Comparison of ENCODE assay signal across 12 cellular contexts in genomic region chrX:109863811-109864210, GRCh38.
A peak's percentile ranks its signal among the peaks of the same experiment; 100 is the strongest.
DNase-seq lines count a peak whose midpoint lies in the region; ATAC-seq lines count a peak whose summit lies in the region.
"Had no signal": no experiment of that assay in that cellular context is flagged by ENCODE, and none has a peak within 500 bp of the region (broad histone marks: within the 10 kb centered on the region; RNA-seq: fewer than 3 reads in every experiment).

No MANE protein-coding gene starts in this region.

- H3K79me2 ChIP-seq in mesendoderm (ENCODE audit: control insufficient read depth, insufficient read depth, low read length) = no peaks in the 10 kb centered on the region

- H4K5ac ChIP-seq in mesendoderm (ENCODE audit: low read length) = no peak overlapping the region

- no peak overlapping the region for H3K4me3 ChIP-seq in mesendoderm (ENCODE audit: low read length)
- no peak overlapping the region for H3K4me3 ChIP-seq in subcutaneous abdominal adipose tissue (ENCODE audit: low read depth in 1 of 5, low read length in 5 of 5)
- no peak overlapping the region for H3K4me3 ChIP-seq in neuronal stem cell (ENCODE audit: low read length in 2 of 2)
- H3K4me3 ChIP-seq: HAP-1 had no signal

- no peak overlapping the region for H3K27ac ChIP-seq in mesendoderm (ENCODE audit: low read depth, low read length)
- H3K27ac ChIP-seq in subcutaneous abdominal adipose tissue (ENCODE audit: low read depth, low read length) = peak overlapping the region; percentile 35
- no peak overlapping the region for H3K27ac ChIP-seq in neuronal stem cell (replicated peaks; ENCODE audit: low read length)

- H3K79me1 ChIP-seq in mesendoderm (ENCODE audit: low read length) = no peaks in the 10 kb centered on the region
- H3K79me1 ChIP-seq in neuronal stem cell (ENCODE audit: low read depth, low read length) = no peaks in the 10 kb centered on the region

- H2BK15ac ChIP-seq in mesendoderm (replicated peaks; ENCODE audit: low read depth) (no peak overlapping the region), neuronal stem cell (ENCODE audit: low read length) (no peak overlapping the region)

- H2BK120ac ChIP-seq in mesendoderm (ENCODE audit: low read depth, low read length) (no peak overlapping the region), neuronal stem cell (ENCODE audit: low read depth, low read length) (no peak overlapping the region)

- no peak overlapping the region for H4K91ac ChIP-seq in neuronal stem cell (ENCODE audit: low read depth, low read length, poor library complexity)

- no peak overlapping the region for H2BK12ac ChIP-seq in neuronal stem cell (ENCODE audit: low read length)

- no peak for ATAC-seq in HG03342 (IDR thresholded peaks at IDR 0.05; ENCODE audit: unreplicated experiment)
- ATAC-seq: CD8-positive, alpha-beta T cell; HepG2 had no signal

- H3K4me1 ChIP-seq in mesendoderm (ENCODE audit: control insufficient read depth, low read depth, low read length) (no peaks in the 10 kb centered on the region), subcutaneous abdominal adipose tissue (ENCODE audit: control insufficient read depth in 5 of 5, insufficient read depth in 5 of 5, low read length in 5 of 5) (peaks cover 0 to 15% (median 13%) of the 10 kb centered on the region in 5 donors), neuronal stem cell (ENCODE audit: control insufficient read depth in 2 of 2, insufficient read depth in 1 of 2, low read depth in 1 of 2, low read length in 2 of 2) (no peaks in the 10 kb centered on the region)
- H3K4me1 ChIP-seq: HAP-1 had no signal

- no peak overlapping the region for H2AK5ac ChIP-seq in mesendoderm (ENCODE audit: low read length)
- no peak overlapping the region for H2AK5ac ChIP-seq in neuronal stem cell (ENCODE audit: low read depth, low read length)

- no peak overlapping the region for H3K23ac ChIP-seq in mesendoderm (ENCODE audit: low read length)
- no peak overlapping the region for H3K23ac ChIP-seq in neuronal stem cell (ENCODE audit: low read depth, low read length, poor library complexity)

- H3K18ac ChIP-seq in mesendoderm (ENCODE audit: low read length) (no peak overlapping the region), neuronal stem cell (ENCODE audit: low read length) (no peak overlapping the region)

- peak; percentile 66 for DNase-seq in M059J (ENCODE audit: low read depth)
- DNase-seq in fibroblast of gingiva (ENCODE audit: low read depth) = peak; percentile 33
- peak; percentile 4 for DNase-seq in mesendoderm
- DNase-seq in UCSD-AML1 (lab: John Stamatoyannopoulos, UW; ENCODE audit: unreplicated experiment) = no peak
- no peak for DNase-seq in neuronal stem cell (ENCODE audit: low spot score)
- DNase-seq: CD8-positive, alpha-beta T cell; COR-L47; DND-41 had no signal

- H2BK5ac ChIP-seq in mesendoderm (ENCODE audit: low read length) = no peak overlapping the region
- H2BK5ac ChIP-seq in neuronal stem cell (ENCODE audit: low read length) = no peak overlapping the region

- no peak overlapping the region for H2AFZ ChIP-seq in neuronal stem cell (ENCODE audit: low read length)

- H3K36me3 ChIP-seq in mesendoderm (ENCODE audit: control insufficient read depth, insufficient read depth, low read length) (no peaks in the 10 kb centered on the region), subcutaneous abdominal adipose tissue (ENCODE audit: control insufficient read depth in 5 of 5, insufficient read depth in 5 of 5, low read length in 5 of 5) (no peaks in the 10 kb centered on the region), neuronal stem cell (replicated peaks in 1 of 2; ENCODE audit: control insufficient read depth in 2 of 2, insufficient read depth in 2 of 2, low read length in 2 of 2) (no peaks in the 10 kb centered on the region)
- H3K36me3 ChIP-seq: HAP-1 had no signal

- H3K27me3 ChIP-seq in mesendoderm (ENCODE audit: insufficient read depth, low read length, poor library complexity) = no peaks in the 10 kb centered on the region
- H3K27me3 ChIP-seq in subcutaneous abdominal adipose tissue (ENCODE audit: control insufficient read depth in 5 of 5, insufficient read depth in 4 of 5, low read length in 5 of 5) = peaks cover 0 to 9% (median 3%) of the 10 kb centered on the region in 5 donors
- peaks cover 0 to 7% (median 0%) of the 10 kb centered on the region in 3 experiments for H3K27me3 ChIP-seq in neuronal stem cell (ENCODE audit: control insufficient read depth in 3 of 3, insufficient read depth in 3 of 3, low read depth in 1 of 3, low read length in 3 of 3)

- H3K14ac ChIP-seq in neuronal stem cell (ENCODE audit: low read length) = no peak overlapping the region

- H3K9ac ChIP-seq in mesendoderm (ENCODE audit: low read length) = no peak overlapping the region
- H3K9ac ChIP-seq in subcutaneous abdominal adipose tissue (ENCODE audit: low read length in 5 of 5) = no peak overlapping the region
- no peak overlapping the region for H3K9ac ChIP-seq in neuronal stem cell (ENCODE audit: low read depth, low read length, poor library complexity)

- H3K4me2 ChIP-seq in mesendoderm (ENCODE audit: low read length) (no peak overlapping the region), neuronal stem cell (ENCODE audit: insufficient read depth, low read length, poor library complexity, severe bottlenecking) (no peak overlapping the region)

- H3K9me3 ChIP-seq in subcutaneous abdominal adipose tissue (ENCODE audit: control insufficient read depth in 5 of 5, low read length in 5 of 5) = peaks cover 0 to 3% (median 0%) of the 10 kb centered on the region in 5 donors
- H3K9me3 ChIP-seq in neuronal stem cell (replicated peaks in 1 of 2; ENCODE audit: control insufficient read depth in 2 of 2, insufficient read depth in 1 of 2, low read depth in 1 of 2, low read length in 2 of 2) = no peaks in the 10 kb centered on the region
- H3K9me3 ChIP-seq: HAP-1 had no signal

- H4K8ac ChIP-seq in mesendoderm (ENCODE audit: low read depth, low read length) (no peak overlapping the region), neuronal stem cell (ENCODE audit: low read depth, low read length) (no peak overlapping the region)

- no peak overlapping the region for H3K56ac ChIP-seq in mesendoderm (ENCODE audit: low read length)

- H3K4ac ChIP-seq in mesendoderm (ENCODE audit: low read depth, low read length) (no peak overlapping the region), neuronal stem cell (ENCODE audit: low read length) (no peak overlapping the region)

Comparison
In these comparisons a context has a peak if more than half of its experiments do, and no peak if none do; other contexts are left out.
1. DNase-seq: peak in M059J (single experiment), fibroblast of gingiva (single experiment) and mesendoderm (single experiment); none in UCSD-AML1 (single experiment) and neuronal stem cell (single experiment).